In genomic region chr11:114551060-114551459, GRCh38 we compare ENCODE assay signal across 34 cellular contexts. TPM values are rescaled to one million over a fixed set of nuclear protein-coding genes. Genes with fewer than 3 reads are reported as not detected.
"Had no signal": no experiment of that assay in that cellular context is flagged by ENCODE, and none has a peak within 500 bp of the region (broad histone marks: within the 10 kb centered on the region; RNA-seq: fewer than 3 reads in every experiment).

No MANE protein-coding gene starts in this region.

- H3K4me3 ChIP-seq: pancreas, prostate gland, right lobe of liver, sigmoid colon, skin epidermis, smooth muscle cell, spleen, suprapubic skin, testis, tibial artery, transverse colon, upper lobe of right lung, vagina had no signal

- H3K36me3 ChIP-seq: neutrophil, pancreas, prostate gland, right lobe of liver, sigmoid colon, spleen, suprapubic skin, tibial artery, upper lobe of right lung, vagina had no signal

- H3K4me1 ChIP-seq: pancreas, prostate gland, right lobe of liver, sigmoid colon, spleen, suprapubic skin, tibial artery, upper lobe of right lung, vagina had no signal

- DNase-seq: naive thymus-derived CD4-positive, alpha-beta T cell; natural killer cell; nucleus accumbens; pancreas; right cardiac atrium; right lobe of liver; sigmoid colon; spleen; stimulated activated CD4-positive, alpha-beta T cell treated with anti-CD3 and anti-CD28 coated beads, Interleukin-12 subunit alpha, Interleukin-12 subunit beta, amount 100 ng/mL, for 4 hours; stimulated activated CD4-positive, alpha-beta T cell treated with anti-CD3 and anti-CD28 coated beads, Interleukin-1b, Interleukin-23, amount 100 ng/mL, for 48 hours; stimulated activated CD4-positive, alpha-beta T cell treated with anti-CD3 and anti-CD28 coated beads, Interleukin-4, amount 100 ng/mL, for 1 hour; stimulated activated CD4-positive, alpha-beta T cell treated with anti-CD3 and anti-CD28 coated beads, Interleukin-4, amount 100 ng/mL, for 4 hours; stimulated activated CD8-positive, alpha-beta memory T cell treated with anti-CD3 and anti-CD28 coated beads, Interleukin-4, amount 100 ng/mL, for 48 hours; stimulated activated naive CD4-positive, alpha-beta T cell; stimulated activated naive CD8-positive, alpha-beta T cell treated with anti-CD3 and anti-CD28 coated beads, Interleukin-15, amount 100 ng/mL, for 72 hours; stimulated activated naive CD8-positive, alpha-beta T cell treated with anti-CD3 and anti-CD28 coated beads, Interleukin-15, Interleukin-2, amounts not matched to agents 100 U/mL and 50 U/mL, for 24 hours; substantia nigra; testis; tibial artery; transverse colon; upper lobe of right lung had no signal

- H3K27me3 ChIP-seq: neutrophil, pancreas, right lobe of liver, sigmoid colon, spleen, suprapubic skin, testis, tibial artery, transverse colon, upper lobe of right lung, vagina had no signal

- ATAC-seq: naive thymus-derived CD4-positive, alpha-beta T cell; natural killer cell; pancreas; right cardiac atrium; right lobe of liver; stimulated activated memory B cell treated with anti-CD40 and anti-IgM and Interleukin-4, amounts not matched to agents 10 μg/mL and 1 μg/mL and 100 μg/mL, for 72 hours; stimulated activated naive CD8-positive, alpha-beta T cell treated with anti-CD3 and anti-CD28 coated beads, Interleukin-15, amount 100 ng/mL, for 72 hours; stimulated activated naive CD8-positive, alpha-beta T cell treated with anti-CD3 and anti-CD28 coated beads, Interleukin-15, Interleukin-2, amounts not matched to agents 100 U/mL and 50 U/mL, for 24 hours; upper lobe of right lung had no signal

- H3K9me3 ChIP-seq: neutrophil, pancreas, prostate gland, right lobe of liver, sigmoid colon, spleen, suprapubic skin, testis, tibial artery, transverse colon, upper lobe of right lung, vagina had no signal

- H3K4me2 ChIP-seq: smooth muscle cell had no signal

- H3K27ac ChIP-seq: neutrophil, pancreas, prostate gland, right lobe of liver, sigmoid colon, skin epidermis, spleen, suprapubic skin, testis, tibial artery, transverse colon, upper lobe of right lung, vagina had no signal

RNA-seq across cellular contexts. Expression of gene NXPE1, which starts 8.6 kb away (rescaled TPM):
- total RNA-seq: naive thymus-derived CD4-positive, alpha-beta T cell; natural killer cell; neural crest cell; omental fat pad; osteocyte; posterior vena cava; renal cortical epithelial cell; right cardiac atrium; right lobe of liver; smooth muscle cell; suprapubic skin; upper lobe of right lung; vagina had no signal
- polyA plus RNA-seq: naive thymus-derived CD4-positive, alpha-beta T cell; pancreas; right cardiac atrium; smooth muscle cell; spleen; thymus had no signal

RNA-seq across cellular contexts. Expression of gene NXPE4, which starts 44.5 kb away (rescaled TPM):
- total RNA-seq: naive thymus-derived CD4-positive, alpha-beta T cell; natural killer cell; neural crest cell; omental fat pad; osteocyte; pancreas; posterior vena cava; renal cortical epithelial cell; right cardiac atrium; right lobe of liver; smooth muscle cell; suprapubic skin; testis; upper lobe of right lung; vagina had no signal
- polyA plus RNA-seq: naive thymus-derived CD4-positive, alpha-beta T cell; pancreas; right cardiac atrium; smooth muscle cell had no signal
